In genomic region chr2:237743561-237744269, GRCh38 we compare ENCODE assay signal across 9 cellular contexts. TPM values are rescaled to one million over a fixed set of nuclear protein-coding genes. Genes with fewer than 3 reads are reported as not detected.
DNase-seq lines count a peak whose midpoint lies in the region; ATAC-seq and TF ChIP-seq lines count a peak whose summit lies in the region.
"Had no signal": no experiment of that assay in that cellular context is flagged by ENCODE, and none has a peak within 500 bp of the region (broad histone marks: within the 10 kb centered on the region; RNA-seq: fewer than 3 reads in every experiment).

No MANE protein-coding gene starts in this region.

- peaks cover 3% of the 10 kb centered on the region for H3K36me3 ChIP-seq in thoracic aorta

- H3K4me3 Mint-ChIP-seq in activated CD4-positive, alpha-beta T cell treated with anti-CD3 and anti-CD28 coated beads, Interleukin-2, amount 10 ng/mL, durations not matched to agents 7 days and 5 days = no peak overlapping the region
- H3K4me3 Mint-ChIP-seq in activated CD8-positive, alpha-beta T cell treated with anti-CD3 and anti-CD28 coated beads for 36 hours = no peak overlapping the region

- H3K4me3 ChIP-seq in thoracic aorta = no peak overlapping the region

- H3K27ac Mint-ChIP-seq in activated CD4-positive, alpha-beta T cell treated with anti-CD3 and anti-CD28 coated beads, Interleukin-2, amount 10 ng/mL, durations not matched to agents 7 days and 5 days = peak overlapping the region; percentile 38
- H3K27ac Mint-ChIP-seq in activated CD8-positive, alpha-beta T cell treated with anti-CD3 and anti-CD28 coated beads for 36 hours = peak overlapping the region; percentile 79

- H3K4me1 ChIP-seq in thoracic aorta (ENCODE audit: control insufficient read depth in 1 of 2, low read depth in 2 of 2) = peaks cover 35 to 65% of the 10 kb centered on the region in 2 donors

- no peak for TF ChIP-seq CTCF in activated CD8-positive, alpha-beta T cell treated with anti-CD3 and anti-CD28 coated beads for 36 hours (IDR thresholded peaks at IDR 0.05)
- peak; percentile 23 for TF ChIP-seq CTCF in thoracic aorta (IDR thresholded peaks at IDR 0.05)

- H3K36me3 Mint-ChIP-seq in activated CD4-positive, alpha-beta T cell treated with anti-CD3 and anti-CD28 coated beads, Interleukin-2, amount 10 ng/mL, durations not matched to agents 7 days and 5 days (ENCODE audit: low read depth) = peaks cover 17% of the 10 kb centered on the region
- peaks cover 36% of the 10 kb centered on the region for H3K36me3 Mint-ChIP-seq in activated CD8-positive, alpha-beta T cell treated with anti-CD3 and anti-CD28 coated beads for 36 hours (ENCODE audit: low read depth)

- ATAC-seq in activated CD8-positive, alpha-beta T cell treated with anti-CD3 and anti-CD28 coated beads for 36 hours = no peak
- no peak for ATAC-seq in thoracic aorta (ENCODE audit: insufficient number of reproducible peaks, low FRiP score, low read depth)

- H3K27me3 Mint-ChIP-seq in activated CD4-positive, alpha-beta T cell treated with anti-CD3 and anti-CD28 coated beads, Interleukin-2, amount 10 ng/mL, durations not matched to agents 7 days and 5 days = no peaks in the 10 kb centered on the region
- no peaks in the 10 kb centered on the region for H3K27me3 Mint-ChIP-seq in activated CD8-positive, alpha-beta T cell treated with anti-CD3 and anti-CD28 coated beads for 36 hours

- CTCF ChIA-PET in activated CD4-positive, alpha-beta T cell treated with anti-CD3 and anti-CD28 coated beads, Interleukin-2, amount 10 ng/mL, durations not matched to agents 7 days and 5 days (lab: Charles Lee) = interaction anchor here (0.6 to 4.5 kb wide), 8 partner anchors 13 to 161 kb away, joined by 3 to 53 read pairs (median 4); no protein-coding TSS in a partner anchor
- CTCF ChIA-PET in activated CD8-positive, alpha-beta T cell treated with anti-CD3 and anti-CD28 coated beads for 36 hours (lab: Charles Lee) = interaction anchor here (0.7 to 10.6 kb wide), 14 partner anchors 11 to 231 kb away, joined by 3 to 125 read pairs (median 10); no protein-coding TSS in a partner anchor

- H3K27me3 ChIP-seq in thoracic aorta (replicated peaks; ENCODE audit: insufficient read depth) = no peaks in the 10 kb centered on the region

- peak overlapping the region; percentile 61 to 90 for H3K27ac ChIP-seq in thoracic aorta

- no peaks in the 10 kb centered on the region for H3K9me3 Mint-ChIP-seq in activated CD4-positive, alpha-beta T cell treated with anti-CD3 and anti-CD28 coated beads, Interleukin-2, amount 10 ng/mL, durations not matched to agents 7 days and 5 days
- no peaks in the 10 kb centered on the region for H3K9me3 Mint-ChIP-seq in activated CD8-positive, alpha-beta T cell treated with anti-CD3 and anti-CD28 coated beads for 36 hours

- POLR2A ChIA-PET in activated CD4-positive, alpha-beta T cell treated with anti-CD3 and anti-CD28 coated beads, Interleukin-2, amount 10 ng/mL, durations not matched to agents 7 days and 5 days (lab: Charles Lee) = no interaction called here
- POLR2A ChIA-PET in activated CD8-positive, alpha-beta T cell treated with anti-CD3 and anti-CD28 coated beads for 36 hours (lab: Charles Lee) = interaction anchor here (0.6 kb wide), 1 partner anchor 404 kb away, joined by 3 read pairs; no protein-coding TSS in a partner anchor

- peaks cover 21% of the 10 kb centered on the region for H3K4me1 Mint-ChIP-seq in activated CD4-positive, alpha-beta T cell treated with anti-CD3 and anti-CD28 coated beads, Interleukin-2, amount 10 ng/mL, durations not matched to agents 7 days and 5 days
- H3K4me1 Mint-ChIP-seq in activated CD8-positive, alpha-beta T cell treated with anti-CD3 and anti-CD28 coated beads for 36 hours (ENCODE audit: low read depth) = peaks cover 45% of the 10 kb centered on the region

- intact Hi-C loops in activated CD8-positive, alpha-beta T cell treated with anti-CD3 and anti-CD28 coated beads for 36 hours (cut with micrococcal nuclease) = loop anchor here (10.0 kb wide), 1 partner anchor 159 kb away; no protein-coding TSS in a partner anchor

- DNase-seq in activated CD4-positive, alpha-beta T cell treated with anti-CD3 and anti-CD28 coated beads, Interleukin-2, amount 10 ng/mL, durations not matched to agents 7 days and 5 days = no peak
- no peak for DNase-seq in activated CD4-positive, alpha-beta T cell treated with anti-CD3 and anti-CD28 coated beads, Interleukin-2, amount 50 U/mL, for 48 hours
- no peak for DNase-seq in activated CD8-positive, alpha-beta T cell treated with anti-CD3 and anti-CD28 coated beads for 36 hours
- DNase-seq in iris pigment epithelial cell (ENCODE audit: low read depth) (peak; percentile 53), thoracic aorta (ENCODE audit: low spot score) (no peak), NCI-H1048 (lab: John Stamatoyannopoulos, UW) (no peak), NOMO-1 (lab: John Stamatoyannopoulos, UW; ENCODE audit: unreplicated experiment in 2 of 2) (no peak), SK-N-DZ (ENCODE audit: low spot score) (no peak)
- DNase-seq: SHP77 treated with DMSO at 0.1 percent for 48 hours had no signal

- no peaks in the 10 kb centered on the region for H3K9me3 ChIP-seq in thoracic aorta

RNA-seq across cellular contexts. Expression of gene RBM44, which starts 54.9 kb away (rescaled TPM):
- 1 to 10 TPM; 1.3 to 1.4 TPM for total RNA-seq in activated CD4-positive, alpha-beta T cell treated with anti-CD3 and anti-CD28 coated beads, Interleukin-2, amount 10 ng/mL, durations not matched to agents 7 days and 5 days
- under 1 TPM; 0.52 to 0.87 TPM for total RNA-seq in activated CD8-positive, alpha-beta T cell treated with anti-CD3 and anti-CD28 coated beads for 36 hours
- total RNA-seq in thoracic aorta = 1 to 10 TPM; 1.6 to 7.1 TPM
- 6.3 and 12.3 TPM in 2 replicates for polyA plus RNA-seq in SK-N-DZ (2014; cell fraction: cytosol; rRNA removed)
- 32.1 and 33.6 TPM in 2 replicates for polyA plus RNA-seq in SK-N-DZ (2014; cell fraction: nucleus; rRNA removed)
